Comparison of ENCODE assay signal across 8 cellular contexts in the genomic region with DNA sequence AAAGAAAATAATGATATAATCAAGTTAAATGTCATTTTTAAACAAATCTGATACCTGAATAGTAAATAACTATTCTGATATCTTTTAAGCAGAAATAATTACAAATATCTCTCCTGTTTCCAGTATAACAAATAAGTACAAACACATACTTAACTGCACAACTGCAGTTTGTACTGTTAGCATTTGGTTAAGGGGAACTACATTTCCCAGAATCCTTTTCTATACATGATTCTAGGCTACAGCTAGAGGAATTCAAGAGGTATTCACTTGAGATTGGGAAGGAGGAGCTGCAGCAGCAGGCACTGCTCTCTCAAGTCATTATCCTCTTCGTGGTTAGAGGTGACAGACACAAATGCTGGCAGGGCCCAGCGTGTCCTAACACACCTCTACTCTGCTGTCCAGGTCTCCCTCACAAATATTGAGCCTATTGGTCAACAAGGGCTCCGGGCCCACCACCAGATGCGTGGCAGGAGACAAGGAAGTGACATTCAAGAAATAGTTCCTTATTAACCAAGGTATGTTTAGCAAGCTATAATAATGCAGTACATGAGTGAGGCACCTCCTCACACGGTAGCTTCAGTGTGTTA.
DNase-seq lines count a peak whose midpoint lies in the region; ATAC-seq and TF ChIP-seq lines count a peak whose summit lies in the region.

No MANE protein-coding gene starts in this region.

- no peaks in the 10 kb centered on the region for H3K27me3 ChIP-seq in naive thymus-derived CD4-positive, alpha-beta T cell (ENCODE audit: control insufficient read depth in 2 of 2, insufficient read depth in 2 of 2, low read length in 2 of 2)

- H3K36me3 Mint-ChIP-seq in naive thymus-derived CD4-positive, alpha-beta T cell = peaks cover 0 to 30% (median 11%) of the 10 kb centered on the region in 5 donors
- H3K36me3 Mint-ChIP-seq in glutamatergic neuron (ENCODE audit: unreplicated experiment) = no peaks in the 10 kb centered on the region

- intact Hi-C loops in naive thymus-derived CD4-positive, alpha-beta T cell (cut with micrococcal nuclease) = no loop called here
- intact Hi-C loops in posterior vena cava (cut with DNase I) = no loop called here

- ATAC-seq in naive thymus-derived CD4-positive, alpha-beta T cell = peak; percentile 38

- H3K36me3 ChIP-seq in naive thymus-derived CD4-positive, alpha-beta T cell (ENCODE audit: control insufficient read depth in 2 of 3, insufficient read depth in 3 of 3, low read length in 3 of 3) = peaks cover 0 to 16% (median 5%) of the 10 kb centered on the region in 3 experiments

- POLR2A ChIA-PET in naive thymus-derived CD4-positive, alpha-beta T cell (lab: Charles Lee) = interaction anchor here (0.6 to 1.3 kb wide), 3 partner anchors 10 to 255 kb away, joined by 3 read pairs; a partner anchor contains a TSS

- H3K9me3 Mint-ChIP-seq in naive thymus-derived CD4-positive, alpha-beta T cell = no peaks in the 10 kb centered on the region
- H3K9me3 Mint-ChIP-seq in glutamatergic neuron (ENCODE audit: unreplicated experiment) = no peaks in the 10 kb centered on the region

- no peak overlapping the region for H3K27ac ChIP-seq in naive thymus-derived CD4-positive, alpha-beta T cell (ENCODE audit: low read depth, low read length)

- peak overlapping the region in 7 of 9 donors; percentile 19 to 86 (median 50) for H3K27ac Mint-ChIP-seq in naive thymus-derived CD4-positive, alpha-beta T cell
- no peak overlapping the region for H3K27ac Mint-ChIP-seq in glutamatergic neuron (ENCODE audit: unreplicated experiment)

- no peaks in the 10 kb centered on the region for H3K27me3 Mint-ChIP-seq in naive thymus-derived CD4-positive, alpha-beta T cell
- no peaks in the 10 kb centered on the region for H3K27me3 Mint-ChIP-seq in glutamatergic neuron (ENCODE audit: unreplicated experiment)

- H3K9me3 ChIP-seq in naive thymus-derived CD4-positive, alpha-beta T cell (ENCODE audit: control insufficient read depth in 2 of 3, low read length in 3 of 3) = no peaks in the 10 kb centered on the region

- no peak overlapping the region for H3K4me3 ChIP-seq in cardiac fibroblast (replicated peaks in 1 of 2; ENCODE audit: low read depth in 2 of 2, low read length in 2 of 2)
- no peak overlapping the region for H3K4me3 ChIP-seq in naive thymus-derived CD4-positive, alpha-beta T cell (ENCODE audit: low read length)

- peaks cover 33 to 68% of the 10 kb centered on the region in 2 donors for H3K4me1 ChIP-seq in naive thymus-derived CD4-positive, alpha-beta T cell (ENCODE audit: control insufficient read depth in 2 of 2, insufficient read depth in 2 of 2, low read length in 2 of 2)

- H3K4me3 Mint-ChIP-seq in naive thymus-derived CD4-positive, alpha-beta T cell = peak overlapping the region in 7 of 10 donors; percentile 12 to 54 (median 44)
- no peak overlapping the region for H3K4me3 Mint-ChIP-seq in glutamatergic neuron (ENCODE audit: unreplicated experiment)

- DNase-seq in ELR (ENCODE audit: low read depth) (peak; percentile 48), NCI-H2227 treated with DMSO at 0.1 percent for 48 hours (lab: John Stamatoyannopoulos, UW) (peak; percentile 77), cardiac fibroblast (ENCODE audit: low read depth in 2 of 2) (peak; percentile 58 to 66), posterior vena cava (ENCODE audit: low spot score) (no peak), glutamatergic neuron (no peak)
- peak in 2 of 9 donors; percentile 20 to 35 for DNase-seq in naive thymus-derived CD4-positive, alpha-beta T cell
- no peak for DNase-seq in activated CD8-positive, alpha-beta memory T cell treated with anti-CD3 and anti-CD28 coated beads, Interleukin-2, amount 50 U/mL, for 4 hours
- no peak for DNase-seq in NK-92 treated with Interleukin-12 subunit alpha and Interleukin-12 subunit beta, amount 100 ng/mL, for 24 hours (lab: John Stamatoyannopoulos, UW)

- peaks cover 27 to 65% (median 50%) of the 10 kb centered on the region in 7 donors for H3K4me1 Mint-ChIP-seq in naive thymus-derived CD4-positive, alpha-beta T cell
- peaks cover 13% of the 10 kb centered on the region for H3K4me1 Mint-ChIP-seq in glutamatergic neuron (ENCODE audit: low read depth, unreplicated experiment)

- CTCF ChIA-PET in naive thymus-derived CD4-positive, alpha-beta T cell (lab: Charles Lee) = no interaction called here

- TF ChIP-seq CTCF in cardiac fibroblast (IDR thresholded peaks at IDR 0.05; ENCODE audit: low read depth, low read length) (no peak), glutamatergic neuron (IDR thresholded peaks at IDR 0.05; ENCODE audit: partially characterized antibody, unreplicated experiment) (no peak)

Comparison
In these comparisons a context has a peak if more than half of its experiments do, and no peak if none do; other contexts are left out.
1. DNase-seq: peak in ELR (single experiment), NCI-H2227 treated with DMSO at 0.1 percent for 48 hours (single experiment) and cardiac fibroblast (2 of 2); none in posterior vena cava (single experiment), activated CD8-positive, alpha-beta memory T cell treated with anti-CD3 and anti-CD28 coated beads, Interleukin-2, amount 50 U/mL, for 4 hours (single experiment), glutamatergic neuron (single experiment) and NK-92 treated with Interleukin-12 subunit alpha and Interleukin-12 subunit beta, amount 100 ng/mL, for 24 hours (single experiment).